In the genomic region with DNA sequence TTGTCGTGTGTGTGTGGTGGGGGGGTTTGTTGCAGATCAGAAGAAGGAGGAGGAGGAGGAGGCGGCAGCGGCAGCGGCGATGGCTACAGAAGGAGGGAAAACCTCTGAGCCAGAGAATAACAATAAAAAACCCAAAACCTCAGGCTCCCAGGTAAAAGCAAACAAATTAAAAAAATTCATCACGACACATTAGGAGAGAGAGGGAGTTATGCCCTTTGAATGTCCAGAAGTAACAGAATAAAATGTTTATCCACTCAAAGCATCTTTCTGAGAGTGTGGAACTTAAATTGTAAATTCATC, we compare ENCODE assay signal across 8 cellular contexts. TPM values are rescaled to one million over a fixed set of nuclear protein-coding genes. Genes with fewer than 3 reads are reported as not detected.
DNase-seq lines count a peak whose midpoint lies in the region; ATAC-seq and TF ChIP-seq lines count a peak whose summit lies in the region.

No MANE protein-coding gene starts in this region.

- no peaks in the 10 kb centered on the region for H3K9me3 Mint-ChIP-seq in CD4-positive, alpha-beta memory T cell
- H3K9me3 Mint-ChIP-seq in osteocyte (ENCODE audit: unreplicated experiment): no peaks in the 10 kb centered on the region

- DNase-seq in CD4-positive, alpha-beta memory T cell: no peak
- no peak for DNase-seq in PC-9
- no peak for DNase-seq in epithelial cell of esophagus (ENCODE audit: low read depth)
- DNase-seq in osteocyte (ENCODE audit: extremely low spot score, unreplicated experiment): no peak
- DNase-seq in amniotic stem cell (lab: John Stamatoyannopoulos, UW): no peak
- no peak for DNase-seq in GM10248 (ENCODE audit: extremely low spot score)
- no peak for DNase-seq in HK-2 (ENCODE audit: unreplicated experiment)

- no peaks in the 10 kb centered on the region for H4K20me1 ChIP-seq in PC-9 (ENCODE audit: insufficient read depth)

- peaks cover 37 to 69% (median 55%) of the 10 kb centered on the region in 4 donors for H3K4me1 Mint-ChIP-seq in CD4-positive, alpha-beta memory T cell
- peaks cover 26% of the 10 kb centered on the region for H3K4me1 Mint-ChIP-seq in osteocyte (ENCODE audit: unreplicated experiment)

- H3K4me1 ChIP-seq in CD4-positive, alpha-beta memory T cell (ENCODE audit: insufficient read depth, low read length): peaks cover 61% of the 10 kb centered on the region
- peaks cover 20% of the 10 kb centered on the region for H3K4me1 ChIP-seq in PC-9 (replicated peaks; ENCODE audit: insufficient read depth)

- no peaks in the 10 kb centered on the region for H3K9me2 ChIP-seq in PC-9 (ENCODE audit: insufficient read depth)

- peak overlapping the region; percentile 93 for H3K27ac ChIP-seq in CD4-positive, alpha-beta memory T cell (ENCODE audit: low read depth, low read length)
- H3K27ac ChIP-seq in PC-9: peak overlapping the region; percentile 46

- peak overlapping the region; percentile 96 to 100 (median 100) for H3K4me3 Mint-ChIP-seq in CD4-positive, alpha-beta memory T cell
- peak overlapping the region; percentile 100 for H3K4me3 Mint-ChIP-seq in osteocyte (ENCODE audit: unreplicated experiment)

- peak overlapping the region; percentile 94 to 100 (median 97) for H3K27ac Mint-ChIP-seq in CD4-positive, alpha-beta memory T cell
- H3K27ac Mint-ChIP-seq in osteocyte (ENCODE audit: unreplicated experiment): peak overlapping the region; percentile 98

- no peaks in the 10 kb centered on the region for H3K27me3 ChIP-seq in CD4-positive, alpha-beta memory T cell (ENCODE audit: insufficient read depth, low read length)
- no peaks in the 10 kb centered on the region for H3K27me3 ChIP-seq in PC-9 (ENCODE audit: insufficient read depth, low read depth)

- no TSS peak for BruUV-seq in PC-9 (replicated peaks; lab: Mats Ljungman, UMichigan)

- POLR2A ChIA-PET in CD4-positive, alpha-beta memory T cell (lab: Charles Lee; ENCODE audit: partially characterized antibody): interaction anchor here (2.1 kb wide), 1 partner anchor 44 kb away, joined by 7 read pairs; no protein-coding TSS in a partner anchor
- POLR2A ChIA-PET in PC-9 (lab: Charles Lee; ENCODE audit: unreplicated experiment) (no interaction called here), GM10248 (lab: Yijun Ruan, JAX) (no interaction called here)

- CTCF ChIA-PET in CD4-positive, alpha-beta memory T cell (lab: Charles Lee; ENCODE audit: partially characterized antibody): no interaction called here
- CTCF ChIA-PET in PC-9 (lab: Charles Lee) (no interaction called here), GM10248 (lab: Yijun Ruan, JAX) (interaction anchor here (1.8 kb wide), 1 partner anchor 19 kb away, joined by 6 read pairs; no protein-coding TSS in a partner anchor)

- TF ChIP-seq CTCF in PC-9 (conservative IDR thresholded peaks at IDR 0.05): no peak
- no peak for TF ChIP-seq CTCF in epithelial cell of esophagus (IDR thresholded peaks at IDR 0.05; ENCODE audit: insufficient read depth, low read depth, low read length, missing control alignments)
- TF ChIP-seq CTCF in osteocyte (IDR thresholded peaks at IDR 0.05): no peak
- no peak for TF ChIP-seq CTCF in GM10248 (IDR thresholded peaks at IDR 0.05; ENCODE audit: control extremely low read depth, extremely low read depth, low read depth, missing control alignments)

- no peaks in the 10 kb centered on the region for H3K79me2 ChIP-seq in PC-9 (ENCODE audit: low read depth)

- H3K4me3 ChIP-seq in CD4-positive, alpha-beta memory T cell (ENCODE audit: low read length in 2 of 2): peak overlapping the region; percentile 82 to 93
- H3K4me3 ChIP-seq in PC-9: peak overlapping the region; percentile 83
- H3K4me3 ChIP-seq in epithelial cell of esophagus (ENCODE audit: low read length): peak overlapping the region; percentile 62

- peak overlapping the region; percentile 92 for H3K4me2 ChIP-seq in PC-9

- H3K9me3 ChIP-seq in CD4-positive, alpha-beta memory T cell (ENCODE audit: control insufficient read depth in 1 of 2, low read length in 2 of 2): no peaks in the 10 kb centered on the region
- H3K9me3 ChIP-seq in PC-9 (ENCODE audit: insufficient read depth, low read depth): no peaks in the 10 kb centered on the region

- intact Hi-C loops in CD4-positive, alpha-beta memory T cell (cut with micrococcal nuclease): loop anchor here (1.0 to 5.0 kb wide), 2 partner anchors 91 to 172 kb away; no protein-coding TSS in a partner anchor
- intact Hi-C loops in PC-9 (cut with micrococcal nuclease; ENCODE audit: unreplicated experiment): loop anchor here (5.0 to 10.0 kb wide), 4 partner anchors 74 to 1146 kb away; a partner anchor contains a TSS

- peaks cover 12% of the 10 kb centered on the region for H3K36me3 ChIP-seq in CD4-positive, alpha-beta memory T cell (ENCODE audit: insufficient read depth, low read length)
- no peaks in the 10 kb centered on the region for H3K36me3 ChIP-seq in PC-9 (ENCODE audit: low read depth)

- ATAC-seq in activated CD4-positive, CD25-positive, alpha-beta regulatory T cell treated with anti-CD3 and anti-CD28 coated beads, Interleukin-2, amount 50 U/mL, for 24 hours: no peak

- no peaks in the 10 kb centered on the region for H3K27me3 Mint-ChIP-seq in CD4-positive, alpha-beta memory T cell
- H3K27me3 Mint-ChIP-seq in osteocyte (ENCODE audit: unreplicated experiment): peaks cover 2% of the 10 kb centered on the region

- H3K36me3 Mint-ChIP-seq in CD4-positive, alpha-beta memory T cell: peaks cover 13 to 45% of the 10 kb centered on the region in 2 donors
- no peaks in the 10 kb centered on the region for H3K36me3 Mint-ChIP-seq in osteocyte (ENCODE audit: unreplicated experiment)

- H3F3A ChIP-seq in PC-9 (ENCODE audit: insufficient read depth, low read depth): peaks cover 8% of the 10 kb centered on the region; the same call in 1 of the 2 replicates

- H2AFZ ChIP-seq in PC-9: peak overlapping the region; percentile 92

RNA-seq across cellular contexts. Expression of a gene that starts 0.7 kb away (rescaled TPM):
- 10 to 100 TPM; 45.8 to 47.4 TPM for total RNA-seq in CD4-positive, alpha-beta memory T cell
- 10 to 100 TPM in 1 of 2 donors, 1 to 10 TPM in 1; 8.2 to 11.5 TPM for polyA plus RNA-seq in CD4-positive, alpha-beta memory T cell
- total RNA-seq in PC-9 (2021) (5.4 and 6.1 TPM in 2 replicates), osteocyte (6.4 and 9.6 TPM in 2 replicates)
